In genomic region chrX:115892787-115893671, GRCh38 we compare ENCODE assay signal across 8 cellular contexts.
DNase-seq lines count a peak whose midpoint lies in the region; ATAC-seq and TF ChIP-seq lines count a peak whose summit lies in the region.

No MANE protein-coding gene starts in this region.

- DNase-seq in NT2/D1 (ENCODE audit: low read depth, low spot score), result peak; percentile 32
- no peak for DNase-seq in epithelial cell of prostate (ENCODE audit: low read depth, low spot score)
- DNase-seq in ovary, result peak; percentile 63 to 77 (median 75)
- DNase-seq in activated CD4-positive, CD25-positive, alpha-beta regulatory T cell (lab: John Stamatoyannopoulos, UW), result no peak

- no peak for TF ChIP-seq EP300 in ovary (IDR thresholded peaks at IDR 0.05)

- H3K9me3 ChIP-seq in BLaER1 (peaks cover 17% of the 10 kb centered on the region), NT2/D1 (ENCODE audit: insufficient read depth, low read length) (no peaks in the 10 kb centered on the region), ovary (peaks cover 0 to 6% of the 10 kb centered on the region in 2 donors)

- H3K9ac ChIP-seq in BLaER1, result peak overlapping the region; percentile 78
- no peak overlapping the region for H3K9ac ChIP-seq in NT2/D1 (ENCODE audit: insufficient read length, low read depth)

- TF ChIP-seq POLR2A in ovary (IDR thresholded peaks at IDR 0.05), result no peak

- H3K4me2 ChIP-seq in BLaER1, result peak overlapping the region; percentile 79

- peak in 2 of 3 donors; percentile 35 to 63 for TF ChIP-seq CTCF in ovary (IDR thresholded peaks at IDR 0.05)

- intact Hi-C loops in ovary (cut with DNase I), result no loop called here

- H3K4me1 ChIP-seq in BLaER1, result peaks cover 24% of the 10 kb centered on the region
- H3K4me1 ChIP-seq in NT2/D1 (ENCODE audit: insufficient read depth, insufficient read length), result no peaks in the 10 kb centered on the region
- no peaks in the 10 kb centered on the region for H3K4me1 ChIP-seq in ovary (ENCODE audit: insufficient read depth)

- H3K36me3 ChIP-seq in BLaER1 (no peaks in the 10 kb centered on the region), NT2/D1 (ENCODE audit: insufficient read depth, insufficient read length, low read length) (peaks cover 35% of the 10 kb centered on the region), ovary (no peaks in the 10 kb centered on the region)

- 39 to 47% (median 46%) methylated on average over 13 of the region's 13 CpGs for WGBS in ovary, 3 donors

- H3K4me3 ChIP-seq in BLaER1, result peak overlapping the region; percentile 58
- no peak overlapping the region for H3K4me3 ChIP-seq in NT2/D1 (ENCODE audit: insufficient read length, low read depth)
- H3K4me3 ChIP-seq in ovary, result no peak overlapping the region

- H4K20me1 ChIP-seq in BLaER1, result no peaks in the 10 kb centered on the region

- H3K27ac ChIP-seq in BLaER1 (peak overlapping the region; percentile 92), epithelial cell of prostate (peak overlapping the region; percentile 56), ovary (peak overlapping the region in 1 of 2 donors; percentile 50)

- peaks cover 33% of the 10 kb centered on the region; the same call in 1 of the 2 replicates for H3K27me3 ChIP-seq in BLaER1
- H3K27me3 ChIP-seq in NT2/D1 (ENCODE audit: insufficient read depth, insufficient read length), result no peaks in the 10 kb centered on the region
- no peaks in the 10 kb centered on the region for H3K27me3 ChIP-seq in ovary

- ATAC-seq in GM19043 (IDR thresholded peaks at IDR 0.05; ENCODE audit: low read depth, unreplicated experiment), result peak; percentile 58
- peak; percentile 72 for ATAC-seq in HG03378 (IDR thresholded peaks at IDR 0.05; ENCODE audit: unreplicated experiment)
- ATAC-seq in activated CD4-positive, CD25-positive, alpha-beta regulatory T cell treated with anti-CD3 and anti-CD28 coated beads, Interleukin-2, amount 50 U/mL, for 24 hours, result no peak

Comparison
In these comparisons a context has a peak if more than half of its experiments do, and no peak if none do; other contexts are left out.
1. ATAC-seq: peak in GM19043 (single experiment) and HG03378 (single experiment); none in activated CD4-positive, CD25-positive, alpha-beta regulatory T cell treated with anti-CD3 and anti-CD28 coated beads, Interleukin-2, amount 50 U/mL, for 24 hours (0 of 2).
2. DNase-seq: peak in NT2/D1 (single experiment) and ovary (5 of 5); none in epithelial cell of prostate (single experiment) and activated CD4-positive, CD25-positive, alpha-beta regulatory T cell (0 of 4).